13 cellular contexts compared by ENCODE assay signal in genomic region chr19:566403-566802, GRCh38. TPM values are rescaled to one million over a fixed set of nuclear protein-coding genes. Genes with fewer than 3 reads are reported as not detected.
A peak's percentile ranks its signal among the peaks of the same experiment; 100 is the strongest.
DNase-seq lines count a peak whose midpoint lies in the region; ATAC-seq and TF ChIP-seq lines count a peak whose summit lies in the region.
"Had no signal": no experiment of that assay in that cellular context is flagged by ENCODE, and none has a peak within 500 bp of the region (broad histone marks: within the 10 kb centered on the region; RNA-seq: fewer than 3 reads in every experiment).

No MANE protein-coding gene starts in this region.

- POLR2A ChIA-PET in activated CD4-positive, alpha-beta T cell treated with anti-CD3 and anti-CD28 coated beads for 36 hours (lab: Charles Lee), result no interaction called here

- no peak for DNase-seq in natural killer cell
- no peak for DNase-seq in natural killer cell treated with Interleukin-12 subunit alpha and Interleukin-12 subunit beta and Interleukin-15 and Interleukin-18, amount 100 ng/mL, for 72 hours (ENCODE audit: low spot score)
- peak; percentile 62 for DNase-seq in fibroblast of mammary gland (ENCODE audit: low read depth)
- DNase-seq in stimulated activated naive CD4-positive, alpha-beta T cell (lab: John Stamatoyannopoulos, UW), result no peak
- no peak for DNase-seq in kidney glomerular epithelial cell (lab: John Stamatoyannopoulos, UW)
- DNase-seq in activated CD4-positive, alpha-beta T cell treated with anti-CD3 and anti-CD28 coated beads for 36 hours, result no peak
- DNase-seq in NCI-H526 (lab: John Stamatoyannopoulos, UW), result no peak
- DNase-seq: esophagus squamous epithelium, T1000 had no signal

- peaks cover 25% of the 10 kb centered on the region for H3K4me1 ChIP-seq in mononuclear cell (ENCODE audit: insufficient read depth, low read length)

- H3K4me3 ChIP-seq in fibroblast of mammary gland (ENCODE audit: control insufficient read depth, low read depth, low read length) (no peak overlapping the region), mononuclear cell (ENCODE audit: low read length) (peak overlapping the region; percentile 28)
- H3K4me3 ChIP-seq: esophagus squamous epithelium had no signal

- peaks cover 7 to 11% of the 10 kb centered on the region in 2 donors for H3K4me1 Mint-ChIP-seq in natural killer cell
- peaks cover 7 to 9% of the 10 kb centered on the region in 2 donors for H3K4me1 Mint-ChIP-seq in natural killer cell treated with Interleukin-12 subunit alpha and Interleukin-12 subunit beta and Interleukin-15 and Interleukin-18, amount 100 ng/mL, for 72 hours (ENCODE audit: low read depth in 2 of 2)
- peaks cover 9% of the 10 kb centered on the region for H3K4me1 Mint-ChIP-seq in activated CD4-positive, alpha-beta T cell treated with anti-CD3 and anti-CD28 coated beads for 36 hours

- intact Hi-C loops in natural killer cell (cut with micrococcal nuclease), result no loop called here
- intact Hi-C loops in activated CD4-positive, alpha-beta T cell treated with anti-CD3 and anti-CD28 coated beads for 36 hours (cut with DNase I, micrococcal nuclease), result no loop called here

- peak overlapping the region; percentile 28 for H3K4me3 Mint-ChIP-seq in natural killer cell
- H3K4me3 Mint-ChIP-seq in natural killer cell treated with Interleukin-12 subunit alpha and Interleukin-12 subunit beta and Interleukin-15 and Interleukin-18, amount 100 ng/mL, for 72 hours, result no peak overlapping the region
- H3K4me3 Mint-ChIP-seq in activated CD4-positive, alpha-beta T cell treated with anti-CD3 and anti-CD28 coated beads for 36 hours, result no peak overlapping the region
- H3K4me3 Mint-ChIP-seq: memory B cell had no signal

- CTCF ChIA-PET in activated CD4-positive, alpha-beta T cell treated with anti-CD3 and anti-CD28 coated beads for 36 hours (lab: Charles Lee), result no interaction called here

- H3K9me3 Mint-ChIP-seq in natural killer cell, result no peaks in the 10 kb centered on the region
- no peaks in the 10 kb centered on the region for H3K9me3 Mint-ChIP-seq in natural killer cell treated with Interleukin-12 subunit alpha and Interleukin-12 subunit beta and Interleukin-15 and Interleukin-18, amount 100 ng/mL, for 72 hours
- no peaks in the 10 kb centered on the region for H3K9me3 Mint-ChIP-seq in activated CD4-positive, alpha-beta T cell treated with anti-CD3 and anti-CD28 coated beads for 36 hours (ENCODE audit: low read depth)
- H3K9me3 Mint-ChIP-seq: memory B cell had no signal

- no peaks in the 10 kb centered on the region for H3K9me3 ChIP-seq in mononuclear cell (ENCODE audit: low read depth, low read length)
- H3K9me3 ChIP-seq: esophagus squamous epithelium had no signal

- H3K36me3 Mint-ChIP-seq in natural killer cell, result no peaks in the 10 kb centered on the region
- no peaks in the 10 kb centered on the region for H3K36me3 Mint-ChIP-seq in natural killer cell treated with Interleukin-12 subunit alpha and Interleukin-12 subunit beta and Interleukin-15 and Interleukin-18, amount 100 ng/mL, for 72 hours
- peaks cover 3% of the 10 kb centered on the region for H3K36me3 Mint-ChIP-seq in activated CD4-positive, alpha-beta T cell treated with anti-CD3 and anti-CD28 coated beads for 36 hours (ENCODE audit: low read depth)
- H3K36me3 Mint-ChIP-seq: memory B cell had no signal

- TF ChIP-seq CTCF in natural killer cell (IDR thresholded peaks at IDR 0.05) (no peak), fibroblast of mammary gland (conservative IDR thresholded peaks at IDR 0.05; ENCODE audit: control insufficient read depth, insufficient read depth, low read depth, low read length) (no peak)

- no peaks in the 10 kb centered on the region for H3K27me3 ChIP-seq in mononuclear cell (ENCODE audit: insufficient read depth, low read length)
- H3K27me3 ChIP-seq: esophagus squamous epithelium had no signal

- peak in 1 of 3 donors; percentile 35 for ATAC-seq in natural killer cell
- ATAC-seq in natural killer cell treated with Interleukin-12 subunit alpha and Interleukin-12 subunit beta and Interleukin-15 and Interleukin-18, amount 100 ng/mL, for 72 hours, result no peak
- ATAC-seq in activated CD4-positive, alpha-beta T cell treated with anti-CD3 and anti-CD28 coated beads for 36 hours, result no peak

- no peaks in the 10 kb centered on the region for H3K27me3 Mint-ChIP-seq in natural killer cell (ENCODE audit: low read depth in 2 of 2)
- no peaks in the 10 kb centered on the region for H3K27me3 Mint-ChIP-seq in natural killer cell treated with Interleukin-12 subunit alpha and Interleukin-12 subunit beta and Interleukin-15 and Interleukin-18, amount 100 ng/mL, for 72 hours
- H3K27me3 Mint-ChIP-seq in activated CD4-positive, alpha-beta T cell treated with anti-CD3 and anti-CD28 coated beads for 36 hours, result no peaks in the 10 kb centered on the region
- H3K27me3 Mint-ChIP-seq: memory B cell had no signal

- H3K27ac Mint-ChIP-seq in natural killer cell, result no peak overlapping the region
- peak overlapping the region in 1 of 2 donors; percentile 8 for H3K27ac Mint-ChIP-seq in natural killer cell treated with Interleukin-12 subunit alpha and Interleukin-12 subunit beta and Interleukin-15 and Interleukin-18, amount 100 ng/mL, for 72 hours
- no peak overlapping the region for H3K27ac Mint-ChIP-seq in activated CD4-positive, alpha-beta T cell treated with anti-CD3 and anti-CD28 coated beads for 36 hours
- H3K27ac Mint-ChIP-seq: memory B cell had no signal

RNA-seq across cellular contexts. Expression of gene BSG, which starts 6.0 kb away (rescaled TPM):
- total RNA-seq in natural killer cell (100 to 1,000 TPM; 229 to 248 (median 236) TPM), mononuclear cell (94.2 TPM)
- 100 to 1,000 TPM; 236 to 274 TPM for total RNA-seq in natural killer cell treated with Interleukin-12 subunit alpha and Interleukin-12 subunit beta and Interleukin-15 and Interleukin-18, amount 100 ng/mL, for 72 hours
- 100 to 1,000 TPM; 165 to 175 TPM for total RNA-seq in activated CD4-positive, alpha-beta T cell treated with anti-CD3 and anti-CD28 coated beads for 36 hours

RNA-seq across cellular contexts. Expression of gene GZMM, which starts 22.6 kb away (rescaled TPM):
- 100 to 1,000 TPM; 186 to 286 (median 253) TPM for total RNA-seq in natural killer cell
- total RNA-seq in natural killer cell treated with Interleukin-12 subunit alpha and Interleukin-12 subunit beta and Interleukin-15 and Interleukin-18, amount 100 ng/mL, for 72 hours, result 10 to 100 TPM; 34.5 to 49.7 TPM
- total RNA-seq in mononuclear cell, result 63.7 TPM
- 10 to 100 TPM; 22.5 to 25.3 TPM for total RNA-seq in activated CD4-positive, alpha-beta T cell treated with anti-CD3 and anti-CD28 coated beads for 36 hours
- total RNA-seq: A172, bronchial epithelial cell had no signal

RNA-seq across cellular contexts. Expression of gene HCN2, which starts 23.3 kb away (rescaled TPM):
- total RNA-seq in natural killer cell, result 1 to 10 TPM in 2 of 3 donors, under 1 TPM in 1; 0.96 to 1.6 (median 1.1) TPM
- under 1 TPM; 0.29 to 0.64 TPM for total RNA-seq in natural killer cell treated with Interleukin-12 subunit alpha and Interleukin-12 subunit beta and Interleukin-15 and Interleukin-18, amount 100 ng/mL, for 72 hours
- 0.21 TPM for total RNA-seq in mononuclear cell
- total RNA-seq in activated CD4-positive, alpha-beta T cell treated with anti-CD3 and anti-CD28 coated beads for 36 hours, result under 1 TPM; 0.48 to 0.53 TPM

RNA-seq across cellular contexts. Expression of gene CDC34, which starts 34.8 kb away (rescaled TPM):
- total RNA-seq in natural killer cell, result 100 to 1,000 TPM in 2 of 3 donors, 10 to 100 TPM in 1; 68.5 to 114 (median 101) TPM
- 10 to 100 TPM; 46.5 to 73.2 TPM for total RNA-seq in natural killer cell treated with Interleukin-12 subunit alpha and Interleukin-12 subunit beta and Interleukin-15 and Interleukin-18, amount 100 ng/mL, for 72 hours
- 20.5 TPM for total RNA-seq in mononuclear cell
- 10 to 100 TPM; 36.7 to 41.5 TPM for total RNA-seq in activated CD4-positive, alpha-beta T cell treated with anti-CD3 and anti-CD28 coated beads for 36 hours

RNA-seq across cellular contexts. Expression of gene TPGS1, which starts 59.1 kb away (rescaled TPM):
- 10 to 100 TPM; 18.7 to 20.6 (median 18.9) TPM for total RNA-seq in natural killer cell
- 10 to 100 TPM; 16.3 to 17.7 TPM for total RNA-seq in natural killer cell treated with Interleukin-12 subunit alpha and Interleukin-12 subunit beta and Interleukin-15 and Interleukin-18, amount 100 ng/mL, for 72 hours
- 29.6 TPM for total RNA-seq in mononuclear cell
- 1 to 10 TPM; 6.4 to 8.4 TPM for total RNA-seq in activated CD4-positive, alpha-beta T cell treated with anti-CD3 and anti-CD28 coated beads for 36 hours
